ENCODE assay signal across 8 cellular contexts in genomic region chr2:202588647-202589581, GRCh38. TPM values are rescaled to one million over a fixed set of nuclear protein-coding genes. Genes with fewer than 3 reads are reported as not detected.
A peak's percentile ranks its signal among the peaks of the same experiment; 100 is the strongest.
DNase-seq lines count a peak whose midpoint lies in the region; ATAC-seq and TF ChIP-seq lines count a peak whose summit lies in the region.

No MANE protein-coding gene starts in this region.

- H3K36me3 Mint-ChIP-seq in CD4-positive, alpha-beta memory T cell: peaks cover 0 to 3% of the 10 kb centered on the region in 2 donors
- peaks cover 0 to 4% (median 2%) of the 10 kb centered on the region in 5 donors for H3K36me3 Mint-ChIP-seq in naive thymus-derived CD4-positive, alpha-beta T cell

- H3K4me1 Mint-ChIP-seq in CD4-positive, alpha-beta memory T cell: peaks cover 4 to 8% (median 7%) of the 10 kb centered on the region in 4 donors
- H3K4me1 Mint-ChIP-seq in naive thymus-derived CD4-positive, alpha-beta T cell: peaks cover 5 to 15% (median 11%) of the 10 kb centered on the region in 7 donors

- peaks cover 0 to 2% of the 10 kb centered on the region in 2 donors for H3K27me3 Mint-ChIP-seq in CD4-positive, alpha-beta memory T cell
- no peaks in the 10 kb centered on the region for H3K27me3 Mint-ChIP-seq in naive thymus-derived CD4-positive, alpha-beta T cell

- TF ChIP-seq POLR2A in esophagus squamous epithelium (IDR thresholded peaks at IDR 0.05): no peak

- no peaks in the 10 kb centered on the region for H3K27me3 ChIP-seq in CD4-positive, alpha-beta memory T cell (ENCODE audit: insufficient read depth, low read length)
- H3K27me3 ChIP-seq in esophagus squamous epithelium: no peaks in the 10 kb centered on the region
- no peaks in the 10 kb centered on the region for H3K27me3 ChIP-seq in naive thymus-derived CD4-positive, alpha-beta T cell (ENCODE audit: control insufficient read depth in 2 of 2, insufficient read depth in 2 of 2, low read length in 2 of 2)

- H3K4me2 ChIP-seq in OCI-LY7 (ENCODE audit: low read length): no peak overlapping the region

- DNase-seq in CD4-positive, alpha-beta memory T cell: peak; percentile 71 to 77 (median 72)
- DNase-seq in OCI-LY7 (ENCODE audit: low spot score) (peak; percentile 86), activated T-cell treated with anti-CD3 and anti-CD28 coated beads for 48 hours (ENCODE audit: low read depth) (peak; percentile 43), esophagus squamous epithelium (lab: John Stamatoyannopoulos, UW) (peak; percentile 3)
- DNase-seq in naive thymus-derived CD4-positive, alpha-beta T cell: peak; percentile 32 to 82 (median 77)
- peak; percentile 15 to 47 for DNase-seq in stimulated activated CD8-positive, alpha-beta memory T cell treated with anti-CD3 and anti-CD28 coated beads, Interleukin-7, amount 100 ng/mL, for 48 hours (ENCODE audit: extremely low read depth in 1 of 2, low read depth in 1 of 2)

- ATAC-seq in GM19463 (IDR thresholded peaks at IDR 0.05; ENCODE audit: unreplicated experiment): peak; percentile 85
- peak; percentile 96 for ATAC-seq in naive thymus-derived CD4-positive, alpha-beta T cell

- intact Hi-C loops in CD4-positive, alpha-beta memory T cell (cut with micrococcal nuclease): loop anchor here (1.0 to 5.0 kb wide), 7 partner anchors 45 to 1226 kb away; partner anchors contain the start of genes CYP20A1 and FAM117B
- intact Hi-C loops in OCI-LY7 (cut with micrococcal nuclease; ENCODE audit: unreplicated experiment) (loop anchor here (1.0 to 10.0 kb wide), 4 partner anchors 243 to 566 kb away; partner anchors contain the start of gene NBEAL1), esophagus squamous epithelium (cut with DNase I) (no loop called here)
- intact Hi-C loops in naive thymus-derived CD4-positive, alpha-beta T cell (cut with micrococcal nuclease): loop anchor here (1.0 to 5.0 kb wide), 14 partner anchors 14 to 1226 kb away; partner anchors contain the start of genes FAM117B (in 2 of the 2), ICA1L (in 1 of the 2), NBEAL1 (in 1 of the 2) and WDR12 (in 1 of the 2)

- peaks cover 0 to 4% (median 0%) of the 10 kb centered on the region in 8 donors for H3K9me3 Mint-ChIP-seq in CD4-positive, alpha-beta memory T cell
- peaks cover 0 to 4% (median 1%) of the 10 kb centered on the region in 11 donors for H3K9me3 Mint-ChIP-seq in naive thymus-derived CD4-positive, alpha-beta T cell

- peaks cover 5% of the 10 kb centered on the region for H3K4me1 ChIP-seq in CD4-positive, alpha-beta memory T cell (ENCODE audit: insufficient read depth, low read length)
- H3K4me1 ChIP-seq in OCI-LY7 (ENCODE audit: insufficient read depth, low read length, poor library complexity, severe bottlenecking): peaks cover 3% of the 10 kb centered on the region
- H3K4me1 ChIP-seq in esophagus squamous epithelium: peaks cover 8 to 12% (median 10%) of the 10 kb centered on the region in 3 donors
- peaks cover 0 to 4% of the 10 kb centered on the region in 2 donors for H3K4me1 ChIP-seq in naive thymus-derived CD4-positive, alpha-beta T cell (ENCODE audit: control insufficient read depth in 2 of 2, insufficient read depth in 2 of 2, low read length in 2 of 2)

- POLR2A ChIA-PET in CD4-positive, alpha-beta memory T cell (lab: Charles Lee; ENCODE audit: partially characterized antibody): interaction anchor here (1.0 to 1.7 kb wide), 3 partner anchors 46 to 281 kb away, joined by 4 to 16 read pairs (median 5); partner anchors contain the start of gene FAM117B
- POLR2A ChIA-PET in OCI-LY7 (lab: Charles Lee): interaction anchor here (0.6 to 1.8 kb wide), 4 partner anchors 13 to 361 kb away, joined by 3 to 7 read pairs (median 3); no protein-coding TSS in a partner anchor
- POLR2A ChIA-PET in naive thymus-derived CD4-positive, alpha-beta T cell (lab: Charles Lee): interaction anchor here (0.6 to 4.3 kb wide), 5 partner anchors 43 to 176 kb away, joined by 3 to 28 read pairs (median 4); partner anchors contain the start of gene FAM117B

- CTCF ChIA-PET in CD4-positive, alpha-beta memory T cell (lab: Charles Lee; ENCODE audit: partially characterized antibody): interaction anchor here (0.6 to 7.9 kb wide), 55 partner anchors 10 to 1226 kb away, joined by 3 to 66 read pairs (median 4); partner anchors contain the start of genes FAM117B and ICA1L
- CTCF ChIA-PET in OCI-LY7 (lab: Charles Lee; ENCODE audit: unreplicated experiment): interaction anchor here (0.5 to 0.9 kb wide), 5 partner anchors 10 to 282 kb away, joined by 3 to 6 read pairs (median 3); no protein-coding TSS in a partner anchor
- CTCF ChIA-PET in naive thymus-derived CD4-positive, alpha-beta T cell (lab: Charles Lee): interaction anchor here (0.7 to 3.8 kb wide), 22 partner anchors 10 to 322 kb away, joined by 3 to 33 read pairs (median 4); partner anchors contain the start of genes FAM117B, ICA1L and WDR12

- no peaks in the 10 kb centered on the region for H3K36me3 ChIP-seq in CD4-positive, alpha-beta memory T cell (ENCODE audit: insufficient read depth, low read length)
- H3K36me3 ChIP-seq in OCI-LY7 (ENCODE audit: insufficient read depth, low read length) (no peaks in the 10 kb centered on the region), esophagus squamous epithelium (no peaks in the 10 kb centered on the region)
- H3K36me3 ChIP-seq in naive thymus-derived CD4-positive, alpha-beta T cell (ENCODE audit: control insufficient read depth in 2 of 3, insufficient read depth in 3 of 3, low read length in 3 of 3): no peaks in the 10 kb centered on the region

- WGBS in esophagus squamous epithelium, 2 donors: 17 to 50% methylated on average over 6 to 7 of the region's 17 CpGs

- H3K27ac ChIP-seq in CD4-positive, alpha-beta memory T cell (ENCODE audit: low read depth, low read length): no peak overlapping the region
- H3K27ac ChIP-seq in OCI-LY7 (ENCODE audit: low read depth, low read length, poor library complexity, severe bottlenecking) (no peak overlapping the region), esophagus squamous epithelium (no peak overlapping the region)
- no peak overlapping the region for H3K27ac ChIP-seq in naive thymus-derived CD4-positive, alpha-beta T cell (ENCODE audit: low read depth, low read length)

- H3K9me2 ChIP-seq in OCI-LY7 (ENCODE audit: insufficient read depth, low read length): no peaks in the 10 kb centered on the region

- peak; percentile 84 for TF ChIP-seq RAD21 in Ishikawa (IDR thresholded peaks at IDR 0.05; ENCODE audit: low read depth)

- TF ChIP-seq CTCF in OCI-LY7 (conservative IDR thresholded peaks at IDR 0.05; ENCODE audit: low read length) (peak; percentile 93), esophagus squamous epithelium (IDR thresholded peaks at IDR 0.05) (peak; percentile 88 to 98 (median 95))

- peak overlapping the region in 2 of 8 donors; percentile 43 to 50 for H3K4me3 Mint-ChIP-seq in CD4-positive, alpha-beta memory T cell
- H3K4me3 Mint-ChIP-seq in naive thymus-derived CD4-positive, alpha-beta T cell: peak overlapping the region in 9 of 10 donors; percentile 3 to 76 (median 42)

- H2AFZ ChIP-seq in OCI-LY7 (ENCODE audit: low read length): peak overlapping the region; percentile 37; the same call in 1 of the 2 replicates

- peak overlapping the region in 1 of 7 donors; percentile 4 for H3K27ac Mint-ChIP-seq in CD4-positive, alpha-beta memory T cell
- H3K27ac Mint-ChIP-seq in naive thymus-derived CD4-positive, alpha-beta T cell: peak overlapping the region in 5 of 9 donors; percentile 7 to 78 (median 64)

- H3K9me3 ChIP-seq in CD4-positive, alpha-beta memory T cell (ENCODE audit: control insufficient read depth in 1 of 2, low read length in 2 of 2): no peaks in the 10 kb centered on the region
- H3K9me3 ChIP-seq in OCI-LY7 (ENCODE audit: low read length) (no peaks in the 10 kb centered on the region), esophagus squamous epithelium (peaks cover 0 to 6% (median 5%) of the 10 kb centered on the region in 3 donors)
- no peaks in the 10 kb centered on the region for H3K9me3 ChIP-seq in naive thymus-derived CD4-positive, alpha-beta T cell (ENCODE audit: control insufficient read depth in 2 of 3, low read length in 3 of 3)

- no TSS peak for BruUV-seq in OCI-LY7 (replicated peaks; lab: Mats Ljungman, UMichigan)

- no peak for TF ChIP-seq EP300 in Ishikawa (IDR thresholded peaks at IDR 0.05; ENCODE audit: borderline replicate concordance)

- H3K79me2 ChIP-seq in OCI-LY7 (ENCODE audit: insufficient read depth, low read depth, low read length): no peaks in the 10 kb centered on the region

- H4K20me1 ChIP-seq in OCI-LY7 (ENCODE audit: insufficient read depth, low read length): no peaks in the 10 kb centered on the region

- H3K4me3 ChIP-seq in CD4-positive, alpha-beta memory T cell (ENCODE audit: low read length in 2 of 2): no peak overlapping the region
- no peak overlapping the region for H3K4me3 ChIP-seq in OCI-LY7 (ENCODE audit: low read depth, low read length, poor library complexity, severe bottlenecking)
- peak overlapping the region in 1 of 4 donors; percentile 48 for H3K4me3 ChIP-seq in esophagus squamous epithelium
- H3K4me3 ChIP-seq in naive thymus-derived CD4-positive, alpha-beta T cell (ENCODE audit: low read length): no peak overlapping the region

TF ChIP-seq in Ishikawa, 13 proteins besides CTCF, POLR2A, EP300 and RAD21 (continues in another document):
- TF ChIP-seq CREB1 (IDR thresholded peaks at IDR 0.05; ENCODE audit: low read depth) (no peak), FOXM1 (IDR thresholded peaks at IDR 0.05; ENCODE audit: borderline replicate concordance, low read depth) (no peak)

RNA-seq across cellular contexts. Expression of gene FAM117B, which starts 45.9 kb away (rescaled TPM):
- total RNA-seq in CD4-positive, alpha-beta memory T cell: 10 to 100 TPM; 26.2 to 27.1 TPM
- 10 to 100 TPM in 1 of 2 donors, 1 to 10 TPM in 1; 4.8 to 11.9 TPM for polyA plus RNA-seq in CD4-positive, alpha-beta memory T cell
- total RNA-seq in OCI-LY7 (2014; rRNA removed; shearing (Covaris generic)): 3.1 and 4.2 TPM in 2 replicates
- 18.4 and 19.6 TPM in 2 replicates for total RNA-seq in OCI-LY7 (2022)
- 10 to 100 TPM in 2 of 4 donors, 1 to 10 TPM in 2; 6.7 to 15.6 (median 9.4) TPM for total RNA-seq in esophagus squamous epithelium
- total RNA-seq in naive thymus-derived CD4-positive, alpha-beta T cell: 10 to 100 TPM; 12.8 to 57.9 (median 48.8) TPM
- 10 to 100 TPM; 13.9 to 20.9 TPM for polyA plus RNA-seq in naive thymus-derived CD4-positive, alpha-beta T cell

Comparison
In these comparisons a context has a peak if more than half of its experiments do, and no peak if none do; other contexts are left out.
1. DNase-seq: peak in every context shown above with its lines; median percentile 86 in OCI-LY7; 77 in naive thymus-derived CD4-positive, alpha-beta T cell; 72 in CD4-positive, alpha-beta memory T cell; 43 in activated T-cell treated with anti-CD3 and anti-CD28 coated beads for 48 hours; 31 in stimulated activated CD8-positive, alpha-beta memory T cell treated with anti-CD3 and anti-CD28 coated beads, Interleukin-7, amount 100 ng/mL, for 48 hours; 3 in esophagus squamous epithelium.